In genomic region chr1:201016211-201016651, GRCh38 we compare ENCODE assay signal across 8 cellular contexts. TPM values are rescaled to one million over a fixed set of nuclear protein-coding genes. Genes with fewer than 3 reads are reported as not detected.
DNase-seq lines count a peak whose midpoint lies in the region; ATAC-seq, FAIRE-seq and TF ChIP-seq lines count a peak whose summit lies in the region.

No MANE protein-coding gene starts in this region.

- DNase-seq in BE2C (peak; percentile 70), HTR-8/SVneo (ENCODE audit: insufficient read length, low spot score) (peak; percentile 20), lower lobe of right lung (peak; percentile 48), vagina (ENCODE audit: extremely low spot score in 2 of 2) (no peak), ascending aorta (ENCODE audit: low spot score in 2 of 2) (no peak), HPDE6-E6E7 (ENCODE audit: extremely low spot score) (no peak)
- DNase-seq in activated CD4-positive, alpha-beta memory T cell treated with anti-CD3 and anti-CD28 coated beads, Interleukin-2, amount 10 ng/mL, durations not matched to agents 7 days and 5 days: no peak

- TF ChIP-seq POLR2A in vagina (IDR thresholded peaks at IDR 0.05): no peak

- no peak for ATAC-seq in lower lobe of right lung
- ATAC-seq in HG02885 (IDR thresholded peaks at IDR 0.05; ENCODE audit: poor library complexity, unreplicated experiment): no peak

- CTCF ChIA-PET in activated CD4-positive, alpha-beta memory T cell treated with anti-CD3 and anti-CD28 coated beads, Interleukin-2, amount 10 ng/mL, durations not matched to agents 7 days and 5 days (lab: Charles Lee): interaction anchor here (0.5 to 8.9 kb wide), 8 partner anchors 8 to 394 kb away, joined by 3 to 91 read pairs (median 9); partner anchors contain the start of gene KIF21B

- intact Hi-C loops in lower lobe of right lung (cut with DNase I): no loop called here
- intact Hi-C loops in vagina (cut with DNase I): no loop called here
- intact Hi-C loops in ascending aorta (cut with DNase I): no loop called here

- H3K27me3 ChIP-seq in BE2C (peaks cover 90% of the 10 kb centered on the region), lower lobe of right lung (ENCODE audit: low read depth) (peaks cover 11% of the 10 kb centered on the region), vagina (no peaks in the 10 kb centered on the region), ascending aorta (no peaks in the 10 kb centered on the region)

- H3K9me3 Mint-ChIP-seq in activated CD4-positive, alpha-beta memory T cell treated with anti-CD3 and anti-CD28 coated beads, Interleukin-2, amount 10 ng/mL, durations not matched to agents 7 days and 5 days: no peaks in the 10 kb centered on the region

- no peak for FAIRE-seq in HTR-8/SVneo (lab: Jason Lieb, UNC)

- POLR2A ChIA-PET in activated CD4-positive, alpha-beta memory T cell treated with anti-CD3 and anti-CD28 coated beads, Interleukin-2, amount 10 ng/mL, durations not matched to agents 7 days and 5 days (lab: Charles Lee): interaction anchor here (0.6 to 11.1 kb wide), 11 partner anchors 8 to 396 kb away, joined by 3 to 178 read pairs (median 5); partner anchors contain the start of genes DDX59, KIF14 and KIF21B

- peaks cover 22% of the 10 kb centered on the region for H3K4me1 ChIP-seq in BE2C
- peaks cover 71% of the 10 kb centered on the region for H3K4me1 ChIP-seq in lower lobe of right lung
- peaks cover 32% of the 10 kb centered on the region for H3K4me1 ChIP-seq in vagina
- peaks cover 0 to 7% of the 10 kb centered on the region in 2 donors for H3K4me1 ChIP-seq in ascending aorta

- H3K4me1 Mint-ChIP-seq in activated CD4-positive, alpha-beta memory T cell treated with anti-CD3 and anti-CD28 coated beads, Interleukin-2, amount 10 ng/mL, durations not matched to agents 7 days and 5 days: peaks cover 95% of the 10 kb centered on the region

- peak overlapping the region; percentile 99 for H3K27ac Mint-ChIP-seq in activated CD4-positive, alpha-beta memory T cell treated with anti-CD3 and anti-CD28 coated beads, Interleukin-2, amount 10 ng/mL, durations not matched to agents 7 days and 5 days

- peaks cover 74% of the 10 kb centered on the region for H3K36me3 Mint-ChIP-seq in activated CD4-positive, alpha-beta memory T cell treated with anti-CD3 and anti-CD28 coated beads, Interleukin-2, amount 10 ng/mL, durations not matched to agents 7 days and 5 days (ENCODE audit: low read depth)

- no peak for TF ChIP-seq CTCF in BE2C (IDR thresholded peaks at IDR 0.05; ENCODE audit: low read depth, low read length)
- no peak for TF ChIP-seq CTCF in lower lobe of right lung (IDR thresholded peaks at IDR 0.05)
- TF ChIP-seq CTCF in vagina (IDR thresholded peaks at IDR 0.05): no peak
- TF ChIP-seq CTCF in ascending aorta (IDR thresholded peaks at IDR 0.05): no peak

- H3K36me3 ChIP-seq in BE2C (no peaks in the 10 kb centered on the region), lower lobe of right lung (no peaks in the 10 kb centered on the region), vagina (no peaks in the 10 kb centered on the region), ascending aorta (no peaks in the 10 kb centered on the region)

- H3K4me3 ChIP-seq in BE2C (ENCODE audit: low read depth, low read length) (no peak overlapping the region), lower lobe of right lung (no peak overlapping the region), vagina (no peak overlapping the region), ascending aorta (peak overlapping the region in 1 of 2 donors; percentile 14)

- peak overlapping the region; percentile 69 for H3K4me3 Mint-ChIP-seq in activated CD4-positive, alpha-beta memory T cell treated with anti-CD3 and anti-CD28 coated beads, Interleukin-2, amount 10 ng/mL, durations not matched to agents 7 days and 5 days

- no peaks in the 10 kb centered on the region for H3K9me3 ChIP-seq in BE2C
- H3K9me3 ChIP-seq in lower lobe of right lung: no peaks in the 10 kb centered on the region
- no peaks in the 10 kb centered on the region for H3K9me3 ChIP-seq in vagina
- H3K9me3 ChIP-seq in ascending aorta: no peaks in the 10 kb centered on the region

- no peaks in the 10 kb centered on the region for H3K27me3 Mint-ChIP-seq in activated CD4-positive, alpha-beta memory T cell treated with anti-CD3 and anti-CD28 coated beads, Interleukin-2, amount 10 ng/mL, durations not matched to agents 7 days and 5 days

- H3K27ac ChIP-seq in lower lobe of right lung: no peak overlapping the region
- no peak overlapping the region for H3K27ac ChIP-seq in vagina
- no peak overlapping the region for H3K27ac ChIP-seq in ascending aorta

RNA-seq across cellular contexts. Expression of gene KIF21B, which starts 7.3 kb away (rescaled TPM):
- 0.14 TPM for polyA plus RNA-seq in BE2C (2012; ENCODE audit: insufficient read depth, insufficient read length, low read depth)
- 100 to 1,000 TPM; 175 to 180 TPM for total RNA-seq in activated CD4-positive, alpha-beta memory T cell treated with anti-CD3 and anti-CD28 coated beads, Interleukin-2, amount 10 ng/mL, durations not matched to agents 7 days and 5 days
- total RNA-seq in lower lobe of right lung (4.7 TPM), vagina (4.7 TPM), ascending aorta (10.2 TPM)

Comparison
In these comparisons a context has a peak if more than half of its experiments do, and no peak if none do; other contexts are left out.
1. DNase-seq: peak in BE2C (single experiment), HTR-8/SVneo (single experiment) and lower lobe of right lung (single experiment); none in activated CD4-positive, alpha-beta memory T cell treated with anti-CD3 and anti-CD28 coated beads, Interleukin-2, amount 10 ng/mL, durations not matched to agents 7 days and 5 days (single experiment), vagina (0 of 2), ascending aorta (0 of 2) and HPDE6-E6E7 (single experiment).
2. RNA of gene KIF21B, which starts 7.3 kb away (total RNA-seq): 175 to 180 TPM in activated CD4-positive, alpha-beta memory T cell treated with anti-CD3 and anti-CD28 coated beads, Interleukin-2, amount 10 ng/mL, durations not matched to agents 7 days and 5 days; 10.2 TPM in ascending aorta (single experiment), 4.7 TPM in lower lobe of right lung (single experiment) and 4.7 TPM in vagina (single experiment); every median in the first group is over 10 times any median in the second.